ENCODE assay signal across 10 cellular contexts in the genomic region with DNA sequence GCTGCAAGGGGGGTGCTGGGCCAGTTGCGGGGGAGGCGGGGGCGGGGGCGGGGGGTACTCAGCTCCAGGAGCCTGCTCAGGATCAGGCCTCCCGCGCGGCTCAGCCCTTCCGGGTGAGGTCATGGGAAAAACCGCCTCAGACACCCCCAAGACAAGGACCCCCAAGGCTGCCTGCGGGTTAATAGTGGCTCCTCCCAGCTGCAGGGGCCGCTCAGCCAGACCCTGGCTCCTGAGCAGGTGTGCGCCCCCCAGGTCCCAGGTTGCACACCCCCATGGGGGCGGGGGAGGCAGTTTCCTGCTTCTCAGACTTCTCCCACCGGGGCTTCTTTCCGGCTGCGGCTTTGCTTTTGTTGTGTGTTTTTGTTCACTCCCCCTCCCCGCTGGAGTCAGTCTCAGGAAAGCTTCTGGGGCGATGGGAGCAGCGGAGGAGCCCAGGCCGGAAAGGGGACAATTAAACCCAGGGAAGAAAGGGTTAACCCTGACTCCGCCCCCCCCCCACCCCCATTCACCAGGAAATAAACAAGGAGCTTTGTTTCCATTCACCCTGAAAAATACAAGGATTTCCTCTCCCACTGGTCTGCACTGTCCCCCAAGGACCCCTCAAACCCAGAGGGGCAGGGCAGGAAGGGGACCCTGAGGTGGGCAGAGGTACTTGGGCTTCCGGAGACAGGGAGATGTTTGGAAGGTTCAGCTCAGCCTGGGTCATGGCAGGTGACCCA. TPM values are rescaled to one million over a fixed set of nuclear protein-coding genes. Genes with fewer than 3 reads are reported as not detected.
DNase-seq lines count a peak whose midpoint lies in the region; ATAC-seq and TF ChIP-seq lines count a peak whose summit lies in the region.
"Had no signal": no experiment of that assay in that cellular context is flagged by ENCODE, and none has a peak within 500 bp of the region (broad histone marks: within the 10 kb centered on the region; RNA-seq: fewer than 3 reads in every experiment).

No MANE protein-coding gene starts in this region.

- peak overlapping the region; percentile 39 for H3K4me3 Mint-ChIP-seq in endodermal cell
- H3K4me3 Mint-ChIP-seq: natural killer cell had no signal

- H2AFZ ChIP-seq in trophoblast cell (ENCODE audit: insufficient read depth, low read length, poor library complexity): peak overlapping the region; percentile 67

- no peak for ATAC-seq in HG02884 (IDR thresholded peaks at IDR 0.05; ENCODE audit: unreplicated experiment)
- no peak for ATAC-seq in esophagus mucosa

- H3K27me3 Mint-ChIP-seq in endodermal cell (ENCODE audit: insufficient read depth): no peaks in the 10 kb centered on the region

- H3K4me1 Mint-ChIP-seq in endodermal cell: peaks cover 12% of the 10 kb centered on the region

- peak overlapping the region; percentile 74 for H2AK5ac ChIP-seq in trophoblast cell (ENCODE audit: low read length)

- DNase-seq in H7: peak; percentile 93
- peak; percentile 85 for DNase-seq in NCI-H69 (lab: John Stamatoyannopoulos, UW)
- DNase-seq in endodermal cell: peak; percentile 97
- DNase-seq in trophoblast cell: no peak
- DNase-seq in activated CD8-positive, alpha-beta memory T cell treated with anti-CD3 and anti-CD28 coated beads for 24 hours: no peak
- DNase-seq: natural killer cell, NCI-H187, SW 1271 had no signal

- H3K36me3 ChIP-seq in H7 (replicated peaks; ENCODE audit: control insufficient read depth, insufficient read depth, low read length): no peaks in the 10 kb centered on the region
- H3K36me3 ChIP-seq in endodermal cell (ENCODE audit: control insufficient read depth, insufficient read depth, low read length): no peaks in the 10 kb centered on the region
- H3K36me3 ChIP-seq in trophoblast cell (ENCODE audit: control insufficient read depth in 1 of 2, insufficient read depth in 2 of 2, low read length in 2 of 2): no peaks in the 10 kb centered on the region

- H3K79me1 ChIP-seq in trophoblast cell (ENCODE audit: low read length): peaks cover 11% of the 10 kb centered on the region

- H3K4me1 ChIP-seq in endodermal cell (ENCODE audit: control insufficient read depth, insufficient read depth, low read length) (peaks cover 7% of the 10 kb centered on the region), trophoblast cell (ENCODE audit: control insufficient read depth in 1 of 2, insufficient read depth in 2 of 2, low read length in 2 of 2) (peaks cover 12% of the 10 kb centered on the region in 2 experiments)

- no peak for TF ChIP-seq CTCF in endodermal cell (conservative IDR thresholded peaks at IDR 0.05)

- peak overlapping the region; percentile 67 for H4K8ac ChIP-seq in trophoblast cell (ENCODE audit: low read depth, low read length)

- peaks cover 3% of the 10 kb centered on the region for H3K79me2 ChIP-seq in trophoblast cell (ENCODE audit: control insufficient read depth, insufficient read depth, low read length, poor library complexity)

- peak overlapping the region; percentile 19; the same call in 1 of the 2 replicates for H3K4me3 ChIP-seq in H7 (ENCODE audit: insufficient read depth, low read depth, low read length)
- no peak overlapping the region for H3K4me3 ChIP-seq in endodermal cell (ENCODE audit: low read length)
- no peak overlapping the region for H3K4me3 ChIP-seq in trophoblast cell (ENCODE audit: low read depth, low read length)

- WGBS in endodermal cell (ENCODE audit: insufficient coverage in 1 of 2, insufficient read length in 1 of 2), 2 experiments: 0 to 15% methylated on average over 2 to 22 of the region's 22 CpGs
- no CpG with 5 or more reads among the region's 22 CpGs for WGBS in trophoblast cell (ENCODE audit: extremely low coverage, insufficient coverage, insufficient read length)

- no peaks in the 10 kb centered on the region for H3K36me3 Mint-ChIP-seq in endodermal cell (ENCODE audit: low read depth)
- H3K36me3 Mint-ChIP-seq: natural killer cell had no signal

- H3K4me2 ChIP-seq in trophoblast cell (ENCODE audit: low read length): peak overlapping the region; percentile 55

- H3K9ac ChIP-seq in endodermal cell (ENCODE audit: extremely low read depth, low read length, poor library complexity, severe bottlenecking): peak overlapping the region; percentile 34
- H3K9ac ChIP-seq in trophoblast cell (ENCODE audit: low read length): no peak overlapping the region

- H3K9me3 Mint-ChIP-seq in endodermal cell: no peaks in the 10 kb centered on the region
- H3K9me3 Mint-ChIP-seq: natural killer cell had no signal

- H3K27ac ChIP-seq in endodermal cell (ENCODE audit: low read depth, low read length) (peak overlapping the region; percentile 91), trophoblast cell (ENCODE audit: low read depth, low read length) (no peak overlapping the region)

- no peaks in the 10 kb centered on the region for H3K9me3 ChIP-seq in endodermal cell (ENCODE audit: control insufficient read depth, low read length)
- H3K9me3 ChIP-seq in trophoblast cell (ENCODE audit: insufficient read depth, low read depth, low read length): peaks cover 7% of the 10 kb centered on the region

- H2BK120ac ChIP-seq in trophoblast cell (ENCODE audit: insufficient read depth, low read length, poor library complexity): peak overlapping the region; percentile 27

- no peaks in the 10 kb centered on the region for H3K27me3 ChIP-seq in H7 (ENCODE audit: control insufficient read depth, insufficient read depth, low read length)
- H3K27me3 ChIP-seq in endodermal cell (ENCODE audit: control insufficient read depth, insufficient read depth, low read length, poor library complexity, severe bottlenecking): no peaks in the 10 kb centered on the region
- H3K27me3 ChIP-seq in trophoblast cell (ENCODE audit: insufficient read depth, low read length): no peaks in the 10 kb centered on the region

- peak overlapping the region; percentile 63 for H3K18ac ChIP-seq in trophoblast cell (ENCODE audit: low read length)

- H3K27ac Mint-ChIP-seq in endodermal cell: peak overlapping the region; percentile 94

- H4K91ac ChIP-seq in trophoblast cell (ENCODE audit: low read depth, low read length): peak overlapping the region; percentile 74

- H2BK12ac ChIP-seq in trophoblast cell (ENCODE audit: low read length): peak overlapping the region; percentile 44

- no peak overlapping the region for H3K23ac ChIP-seq in trophoblast cell (ENCODE audit: low read length)

- H3K4ac ChIP-seq in trophoblast cell (ENCODE audit: low read depth, low read length): no peak overlapping the region

- peak overlapping the region; percentile 32 for H2BK5ac ChIP-seq in trophoblast cell (ENCODE audit: low read depth, low read length, poor library complexity)

- peak overlapping the region; percentile 56 for H3K14ac ChIP-seq in trophoblast cell (ENCODE audit: low read length)

- H4K12ac ChIP-seq in trophoblast cell (ENCODE audit: low read depth, low read length): peak overlapping the region; percentile 55

RNA-seq across cellular contexts. Expression of a gene that starts 42.3 kb away (rescaled TPM):
- 32.2 and 33.3 TPM in 2 replicates for total RNA-seq in H7 (2014; rRNA removed; shearing (Covaris generic))
- total RNA-seq in endodermal cell (10 to 100 TPM; 23.4 to 24.2 TPM), esophagus mucosa (30.6 TPM)
- 72.4 TPM for polyA plus RNA-seq in endodermal cell (2013, experiment 1 of 2)
- polyA plus RNA-seq in endodermal cell (2013, experiment 2 of 2): 68.2 TPM
- 28.5 and 29.7 TPM in 2 replicates for polyA plus RNA-seq in trophoblast cell (2013)

Comparison
In these comparisons a context has a peak if more than half of its experiments do, and no peak if none do; other contexts are left out.
1. DNase-seq: peak in H7 (single experiment), NCI-H69 (single experiment) and endodermal cell (single experiment); none in trophoblast cell (0 of 2) and activated CD8-positive, alpha-beta memory T cell treated with anti-CD3 and anti-CD28 coated beads for 24 hours (single experiment).